24 cellular contexts compared by ENCODE assay signal in genomic region chr1:99018313-99018712, GRCh38. TPM values are rescaled to one million over a fixed set of nuclear protein-coding genes. Genes with fewer than 3 reads are reported as not detected.
"Had no signal": no experiment of that assay in that cellular context is flagged by ENCODE, and none has a peak within 500 bp of the region (broad histone marks: within the 10 kb centered on the region; RNA-seq: fewer than 3 reads in every experiment).

No MANE protein-coding gene starts in this region.

- DNase-seq: effector memory CD8-positive, alpha-beta T cell; gastrocnemius medialis; heart right ventricle; hypothalamus; mammary epithelial cell; natural killer cell; nucleus accumbens; pancreas; right cardiac atrium; spleen; stimulated activated CD4-positive, alpha-beta T cell treated with anti-CD3 and anti-CD28 coated beads, Interleukin-15, amount 100 ng/mL, for 24 hours; stimulated activated CD4-positive, alpha-beta T cell treated with anti-CD3 and anti-CD28 coated beads, Interleukin-1b, Interleukin-23, amount 100 ng/mL, for 48 hours; stimulated activated CD4-positive, alpha-beta T cell treated with anti-CD3 and anti-CD28 coated beads, Interleukin-4, amount 100 ng/mL, for 24 hours; stimulated activated naive B cell treated with anti-CD40 and anti-IgM and Interleukin-4, amounts not matched to agents 10 μg/mL and 1 μg/mL and 100 μg/mL, for 72 hours; stomach; substantia nigra; transverse colon had no signal

- H3K27me3 ChIP-seq: esophagus muscularis mucosa, gastrocnemius medialis, pancreas, spleen, transverse colon had no signal

- H3K4me1 ChIP-seq: esophagus muscularis mucosa, gastrocnemius medialis, heart right ventricle, pancreas, spleen, stomach, transverse colon had no signal

- H3K36me3 ChIP-seq: esophagus muscularis mucosa, gastrocnemius medialis, heart right ventricle, pancreas, spleen, stomach, thoracic aorta, transverse colon had no signal

- H3K27ac ChIP-seq: epithelial cell of prostate, esophagus muscularis mucosa, gastrocnemius medialis, heart right ventricle, pancreas, spleen, stomach, thoracic aorta, transverse colon had no signal

- H3K9me3 ChIP-seq: esophagus muscularis mucosa, gastrocnemius medialis, heart right ventricle, pancreas, spleen, stomach, thoracic aorta, transverse colon had no signal

- H3K4me3 ChIP-seq: esophagus muscularis mucosa, gastrocnemius medialis, heart right ventricle, pancreas, spleen, stomach, thoracic aorta, transverse colon had no signal

RNA-seq across cellular contexts. Expression of gene PLPPR5, which starts 13.7 kb away (rescaled TPM):
- total RNA-seq: fibroblast of villous mesenchyme, gastrocnemius medialis, left lobe of liver, mammary epithelial cell, mucosa of gallbladder, myocyte, natural killer cell, right cardiac atrium, spleen, thoracic aorta had no signal
